21 cellular contexts compared by ENCODE assay signal in the genomic region with DNA sequence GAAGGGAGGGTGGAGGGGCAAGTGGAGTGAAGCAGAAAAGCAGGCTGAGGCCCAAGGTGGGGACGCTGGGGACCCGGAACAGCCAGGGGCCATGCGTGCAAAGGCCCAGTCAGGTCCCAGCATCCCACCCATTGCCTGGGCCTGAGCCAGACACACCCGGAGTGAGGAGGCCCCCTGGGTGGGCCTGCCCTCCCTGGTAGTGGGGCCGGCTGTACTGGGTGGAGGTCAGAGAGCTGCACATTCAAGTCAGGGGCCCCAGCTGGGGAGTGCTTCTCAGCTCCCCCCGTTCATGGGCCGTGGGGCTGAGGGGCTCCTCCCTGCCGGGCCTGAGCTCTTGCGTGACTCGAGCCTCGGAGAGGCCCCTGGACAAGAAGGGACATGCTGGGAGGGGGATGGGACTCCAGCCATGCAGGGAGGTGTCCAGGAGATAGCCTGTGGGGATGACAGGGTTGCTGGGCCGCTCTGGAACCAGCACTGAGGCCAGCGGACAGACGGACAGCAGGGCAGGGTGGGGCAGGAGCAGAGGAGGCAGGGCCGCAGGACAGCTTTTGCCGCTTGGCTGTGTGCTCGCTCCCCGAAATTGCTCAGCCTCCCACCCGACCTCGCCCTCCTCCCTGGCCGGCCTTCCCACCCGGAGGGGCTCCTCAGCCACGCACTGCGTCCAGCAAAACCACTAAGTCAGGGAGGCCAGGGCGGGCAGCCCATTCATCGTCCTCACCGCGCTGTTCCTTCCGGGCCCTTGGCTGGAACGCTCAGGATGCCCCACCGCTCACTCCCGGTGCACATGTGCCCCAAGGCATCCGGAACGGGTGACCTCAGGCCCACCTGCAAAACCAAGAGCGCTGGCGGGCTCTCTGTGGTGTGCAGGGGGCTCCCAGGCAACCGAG. TPM values are rescaled to one million over a fixed set of nuclear protein-coding genes. Genes with fewer than 3 reads are reported as not detected.
DNase-seq lines count a peak whose midpoint lies in the region; ATAC-seq, FAIRE-seq and TF ChIP-seq lines count a peak whose summit lies in the region.
"Had no signal": no experiment of that assay in that cellular context is flagged by ENCODE, and none has a peak within 500 bp of the region (broad histone marks: within the 10 kb centered on the region; RNA-seq: fewer than 3 reads in every experiment).

No MANE protein-coding gene starts in this region.

- no peak for FAIRE-seq in bronchial epithelial cell (lab: Jason Lieb, UNC)
- FAIRE-seq: GM18507, small intestine had no signal

- DNase-seq in GM10266 (ENCODE audit: extremely low spot score) (peak; percentile 21), bronchial epithelial cell (ENCODE audit: low read depth) (peak; percentile 8), iPS-NIHi7 (ENCODE audit: extremely low spot score) (peak; percentile 9), sigmoid colon (no peak), glutamatergic neuron (no peak)
- DNase-seq in activated T-helper 2 cell treated with anti-CD3 and anti-CD28 coated beads, Interferon-gamma antibody, Interleukin-2, Interleukin-4, amounts not matched to agents 10 μg/mL and 5 μg/mL and 100 μg/mL, durations not matched to agents 14 hours and 24 hours and 36 hours (ENCODE audit: low spot score) = no peak
- no peak for DNase-seq in stimulated activated CD4-positive, alpha-beta T cell treated with anti-CD3 and anti-CD28 coated beads, Interleukin-1b, Interleukin-23, amount 100 ng/mL, for 48 hours
- DNase-seq: activated CD4-positive, alpha-beta T cell treated with anti-CD3 and anti-CD28 coated beads for 4 hours; effector CD8-positive, alpha-beta T cell; GF-D8; NCI-H1417 treated with DMSO at 0.1 percent for 48 hours; NCI-H345; SHP77 treated with DMSO at 0.1 percent for 48 hours; small intestine; stimulated activated naive CD4-positive, alpha-beta T cell treated with Interleukin-2 at 50 U/mL for 16 hours; T1000 had no signal

- no peaks in the 10 kb centered on the region for H3K27me3 ChIP-seq in bronchial epithelial cell (ENCODE audit: control insufficient read depth, insufficient read depth, low read length)
- H3K27me3 ChIP-seq in sigmoid colon = no peaks in the 10 kb centered on the region
- H3K27me3 ChIP-seq: breast epithelium had no signal

- TF ChIP-seq CTCF in GM10266 (IDR thresholded peaks at IDR 0.05; ENCODE audit: control insufficient read depth, insufficient read depth, low read depth, missing control alignments) (no peak), bronchial epithelial cell (IDR thresholded peaks at IDR 0.05; ENCODE audit: insufficient read depth, low read length, severe bottlenecking) (no peak), sigmoid colon (IDR thresholded peaks at IDR 0.05) (no peak), glutamatergic neuron (IDR thresholded peaks at IDR 0.05; ENCODE audit: partially characterized antibody, unreplicated experiment) (no peak)

- H3K36me3 Mint-ChIP-seq in activated T-helper 2 cell treated with anti-CD3 and anti-CD28 coated beads, Interferon-gamma antibody, Interleukin-2, Interleukin-4, amounts not matched to agents 10 μg/mL and 5 μg/mL and 100 μg/mL, durations not matched to agents 14 hours and 24 hours and 36 hours (ENCODE audit: low read depth) = no peaks in the 10 kb centered on the region
- H3K36me3 Mint-ChIP-seq in glutamatergic neuron (ENCODE audit: unreplicated experiment) = no peaks in the 10 kb centered on the region
- H3K36me3 Mint-ChIP-seq: activated naive CD4-positive, alpha-beta T cell treated with anti-CD3 and anti-CD28 coated beads, Interleukin-2, amount 50 U/mL, for 24 hours; memory B cell had no signal

- no peaks in the 10 kb centered on the region for H3K27me3 Mint-ChIP-seq in activated T-helper 2 cell treated with anti-CD3 and anti-CD28 coated beads, Interferon-gamma antibody, Interleukin-2, Interleukin-4, amounts not matched to agents 10 μg/mL and 5 μg/mL and 100 μg/mL, durations not matched to agents 14 hours and 24 hours and 36 hours (ENCODE audit: low read depth)
- peaks cover 4% of the 10 kb centered on the region for H3K27me3 Mint-ChIP-seq in glutamatergic neuron (ENCODE audit: unreplicated experiment)
- H3K27me3 Mint-ChIP-seq: activated naive CD4-positive, alpha-beta T cell treated with anti-CD3 and anti-CD28 coated beads, Interleukin-2, amount 50 U/mL, for 24 hours had no signal

- peaks cover 3% of the 10 kb centered on the region for H3K4me1 Mint-ChIP-seq in activated T-helper 2 cell treated with anti-CD3 and anti-CD28 coated beads, Interferon-gamma antibody, Interleukin-2, Interleukin-4, amounts not matched to agents 10 μg/mL and 5 μg/mL and 100 μg/mL, durations not matched to agents 14 hours and 24 hours and 36 hours (ENCODE audit: low read depth)
- peaks cover 4% of the 10 kb centered on the region for H3K4me1 Mint-ChIP-seq in glutamatergic neuron (ENCODE audit: low read depth, unreplicated experiment)

- H3K4me3 ChIP-seq in bronchial epithelial cell (ENCODE audit: low read depth, low read length) (no peak overlapping the region), sigmoid colon (no peak overlapping the region)

- WGBS in sigmoid colon, 2 donors = 71 to 74% methylated on average over 37 of the region's 37 CpGs

- TF ChIP-seq POLR2A in sigmoid colon (IDR thresholded peaks at IDR 0.05) = no peak

- H3K36me3 ChIP-seq in bronchial epithelial cell (ENCODE audit: control insufficient read depth, insufficient read depth, low read length) (no peaks in the 10 kb centered on the region), sigmoid colon (no peaks in the 10 kb centered on the region)
- H3K36me3 ChIP-seq: breast epithelium had no signal

- H3K27ac ChIP-seq in sigmoid colon = peak overlapping the region in 3 of 4 donors; percentile 5 to 68 (median 14)

- H3K9me3 ChIP-seq in sigmoid colon = no peaks in the 10 kb centered on the region
- H3K9me3 ChIP-seq: breast epithelium had no signal

- ATAC-seq in GM19397 (IDR thresholded peaks at IDR 0.05; ENCODE audit: unreplicated experiment) = no peak

- no peaks in the 10 kb centered on the region for H3K4me1 ChIP-seq in sigmoid colon
- H3K4me1 ChIP-seq: breast epithelium had no signal

- no peak for TF ChIP-seq EP300 in sigmoid colon (IDR thresholded peaks at IDR 0.05)

- H3K9me3 Mint-ChIP-seq in activated T-helper 2 cell treated with anti-CD3 and anti-CD28 coated beads, Interferon-gamma antibody, Interleukin-2, Interleukin-4, amounts not matched to agents 10 μg/mL and 5 μg/mL and 100 μg/mL, durations not matched to agents 14 hours and 24 hours and 36 hours = no peaks in the 10 kb centered on the region
- peaks cover 5% of the 10 kb centered on the region for H3K9me3 Mint-ChIP-seq in glutamatergic neuron (ENCODE audit: unreplicated experiment)
- H3K9me3 Mint-ChIP-seq: activated naive CD4-positive, alpha-beta T cell treated with anti-CD3 and anti-CD28 coated beads, Interleukin-2, amount 50 U/mL, for 24 hours; memory B cell had no signal

- no peak overlapping the region for H3K4me3 Mint-ChIP-seq in activated T-helper 2 cell treated with anti-CD3 and anti-CD28 coated beads, Interferon-gamma antibody, Interleukin-2, Interleukin-4, amounts not matched to agents 10 μg/mL and 5 μg/mL and 100 μg/mL, durations not matched to agents 14 hours and 24 hours and 36 hours (ENCODE audit: low read depth)
- H3K4me3 Mint-ChIP-seq in glutamatergic neuron (ENCODE audit: unreplicated experiment) = no peak overlapping the region
- H3K4me3 Mint-ChIP-seq: activated naive CD4-positive, alpha-beta T cell treated with anti-CD3 and anti-CD28 coated beads, Interleukin-2, amount 50 U/mL, for 24 hours; memory B cell had no signal

- intact Hi-C loops in sigmoid colon (cut with DNase I) = no loop called here
- intact Hi-C loops in activated T-helper 2 cell treated with anti-CD3 and anti-CD28 coated beads, Interferon-gamma antibody, Interleukin-2, Interleukin-4, amounts not matched to agents 10 μg/mL and 5 μg/mL and 100 μg/mL, durations not matched to agents 14 hours and 24 hours and 36 hours (cut with micrococcal nuclease) = no loop called here

- H3K27ac Mint-ChIP-seq in activated T-helper 2 cell treated with anti-CD3 and anti-CD28 coated beads, Interferon-gamma antibody, Interleukin-2, Interleukin-4, amounts not matched to agents 10 μg/mL and 5 μg/mL and 100 μg/mL, durations not matched to agents 14 hours and 24 hours and 36 hours = no peak overlapping the region
- H3K27ac Mint-ChIP-seq in glutamatergic neuron (ENCODE audit: unreplicated experiment) = no peak overlapping the region
- H3K27ac Mint-ChIP-seq: activated naive CD4-positive, alpha-beta T cell treated with anti-CD3 and anti-CD28 coated beads, Interleukin-2, amount 50 U/mL, for 24 hours; memory B cell had no signal

RNA-seq across cellular contexts. Expression of a gene that starts 7.9 kb away (rescaled TPM):
- total RNA-seq in bronchial epithelial cell (not detected in 2 replicates), sigmoid colon (10 to 100 TPM in 1 of 4 donors, 1 to 10 TPM in 2, not detected in 1; 4.3 to 17.2 (median 4.4) TPM), glutamatergic neuron (ENCODE audit: unreplicated experiment) (not detected)
- 1 to 10 TPM; 1.2 to 8.4 (median 2.3) TPM for polyA plus RNA-seq in sigmoid colon
- 2.0 and 2.9 TPM in 2 replicates for total RNA-seq in activated T-helper 2 cell treated with anti-CD3 and anti-CD28 coated beads, Interferon-gamma antibody, Interleukin-2, Interleukin-4, amounts not matched to agents 10 μg/mL and 5 μg/mL and 100 μg/mL, durations not matched to agents 14 hours and 24 hours and 36 hours

RNA-seq across cellular contexts. Expression of a gene that starts 19.7 kb away (rescaled TPM):
- total RNA-seq in bronchial epithelial cell (97.7 and 125 TPM in 2 replicates), sigmoid colon (100 to 1,000 TPM in 1 of 4 donors, 10 to 100 TPM in 3; 61.2 to 132 (median 73.3) TPM), glutamatergic neuron (ENCODE audit: unreplicated experiment) (27.6 TPM)
- polyA plus RNA-seq in sigmoid colon = 100 to 1,000 TPM in 2 of 3 donors, 10 to 100 TPM in 1; 63.3 to 189 (median 132) TPM
- total RNA-seq in activated T-helper 2 cell treated with anti-CD3 and anti-CD28 coated beads, Interferon-gamma antibody, Interleukin-2, Interleukin-4, amounts not matched to agents 10 μg/mL and 5 μg/mL and 100 μg/mL, durations not matched to agents 14 hours and 24 hours and 36 hours = 65.1 and 72.2 TPM in 2 replicates

RNA-seq across cellular contexts. Expression of a gene that starts 35.7 kb away (rescaled TPM):
- total RNA-seq in bronchial epithelial cell (not detected in 2 replicates), sigmoid colon (not detected), glutamatergic neuron (ENCODE audit: unreplicated experiment) (not detected)
- polyA plus RNA-seq in sigmoid colon = under 1 TPM in 1 of 3 donors, not detected in 2; 0.13 TPM
- total RNA-seq in activated T-helper 2 cell treated with anti-CD3 and anti-CD28 coated beads, Interferon-gamma antibody, Interleukin-2, Interleukin-4, amounts not matched to agents 10 μg/mL and 5 μg/mL and 100 μg/mL, durations not matched to agents 14 hours and 24 hours and 36 hours = 0.05 TPM in 1 of 2 replicates, not detected in the other
- total RNA-seq: breast epithelium had no signal

Comparison
In these comparisons a context has a peak if more than half of its experiments do, and no peak if none do; other contexts are left out.
1. DNase-seq: peak in GM10266 (single experiment), bronchial epithelial cell (single experiment) and iPS-NIHi7 (single experiment); none in sigmoid colon (single experiment), activated T-helper 2 cell treated with anti-CD3 and anti-CD28 coated beads, Interferon-gamma antibody, Interleukin-2, Interleukin-4, amounts not matched to agents 10 μg/mL and 5 μg/mL and 100 μg/mL, durations not matched to agents 14 hours and 24 hours and 36 hours (single experiment), glutamatergic neuron (single experiment) and stimulated activated CD4-positive, alpha-beta T cell treated with anti-CD3 and anti-CD28 coated beads, Interleukin-1b, Interleukin-23, amount 100 ng/mL, for 48 hours (single experiment).